In genomic region chr19:48969276-48970138, GRCh38 we compare ENCODE assay signal across 13 cellular contexts. TPM values are rescaled to one million over a fixed set of nuclear protein-coding genes. Genes with fewer than 3 reads are reported as not detected.
A peak's percentile ranks its signal among the peaks of the same experiment; 100 is the strongest.
DNase-seq lines count a peak whose midpoint lies in the region; ATAC-seq and TF ChIP-seq lines count a peak whose summit lies in the region.
"Had no signal": no experiment of that assay in that cellular context is flagged by ENCODE, and none has a peak within 500 bp of the region (broad histone marks: within the 10 kb centered on the region; RNA-seq: fewer than 3 reads in every experiment).

No MANE protein-coding gene starts in this region.

- no peaks in the 10 kb centered on the region for H3K9me2 ChIP-seq in GM23248 (ENCODE audit: insufficient read depth)

- H4K20me1 ChIP-seq in BLaER1 (peaks cover 34% of the 10 kb centered on the region), GM23248 (ENCODE audit: insufficient read depth) (peaks cover 12% of the 10 kb centered on the region; the same call in 1 of the 2 replicates)

- H3K79me2 ChIP-seq in GM23248 (ENCODE audit: insufficient read depth): peaks cover 22% of the 10 kb centered on the region

- H3K9ac ChIP-seq in BLaER1 (no peak overlapping the region), GM23248 (no peak overlapping the region)

- H3K4me3 ChIP-seq in BLaER1 (no peak overlapping the region), GM23248 (no peak overlapping the region), SJCRH30 (no peak overlapping the region), mucosa of descending colon (no peak overlapping the region), tibial artery (no peak overlapping the region)
- no peak overlapping the region for H3K4me3 ChIP-seq in effector memory CD4-positive, alpha-beta T cell (ENCODE audit: insufficient read depth, low read depth, low read length, poor library complexity, severe bottlenecking)
- H3K4me3 ChIP-seq: left lung had no signal

- WGBS in GM23248 (ENCODE audit: low coverage in 1 of 2, low lambda C conversion rate in 2 of 2, missing lambda C conversion rate in 2 of 2), 2 experiments: 94 to 95% methylated on average over 36 to 45 of the region's 45 CpGs

- H3K36me3 ChIP-seq in BLaER1 (peaks cover 78% of the 10 kb centered on the region), GM23248 (ENCODE audit: low read depth) (peaks cover 49% of the 10 kb centered on the region), SJCRH30 (peaks cover 58% of the 10 kb centered on the region), mucosa of descending colon (ENCODE audit: low read depth) (peaks cover 7% of the 10 kb centered on the region), tibial artery (peaks cover 60 to 78% (median 61%) of the 10 kb centered on the region in 3 donors)
- H3K36me3 ChIP-seq in effector memory CD4-positive, alpha-beta T cell (ENCODE audit: control insufficient read depth, insufficient read depth, low read length): peaks cover 54% of the 10 kb centered on the region

- H3K27ac ChIP-seq in BLaER1: no peak overlapping the region
- no peak overlapping the region for H3K27ac ChIP-seq in GM23248
- no peak overlapping the region for H3K27ac ChIP-seq in SJCRH30
- no peak overlapping the region for H3K27ac ChIP-seq in effector memory CD4-positive, alpha-beta T cell (ENCODE audit: insufficient read depth, low read length, poor library complexity, severe bottlenecking)
- peak overlapping the region in 1 of 2 donors; percentile 88 for H3K27ac ChIP-seq in tibial artery

- H3K27me3 ChIP-seq in BLaER1 (no peaks in the 10 kb centered on the region), GM23248 (replicated peaks; ENCODE audit: insufficient read depth) (no peaks in the 10 kb centered on the region), SJCRH30 (no peaks in the 10 kb centered on the region), tibial artery (no peaks in the 10 kb centered on the region)
- no peaks in the 10 kb centered on the region for H3K27me3 ChIP-seq in effector memory CD4-positive, alpha-beta T cell (replicated peaks; ENCODE audit: control insufficient read depth, insufficient read depth, low read length, poor library complexity, severe bottlenecking)
- H3K27me3 ChIP-seq: left lung had no signal

- H3K9me3 ChIP-seq in BLaER1 (no peaks in the 10 kb centered on the region), GM23248 (ENCODE audit: low read depth) (no peaks in the 10 kb centered on the region), SJCRH30 (replicated peaks) (no peaks in the 10 kb centered on the region), mucosa of descending colon (no peaks in the 10 kb centered on the region), tibial artery (no peaks in the 10 kb centered on the region)
- no peaks in the 10 kb centered on the region for H3K9me3 ChIP-seq in effector memory CD4-positive, alpha-beta T cell (ENCODE audit: control insufficient read depth, low read length)
- H3K9me3 ChIP-seq: left lung had no signal

- intact Hi-C loops in mucosa of descending colon (cut with DNase I, micrococcal nuclease) (loop anchor here in 1 of 2 donors (10.0 kb wide), 2 partner anchors 95 to 175 kb away; partner anchors contain the start of gene PPP1R15A), tibial artery (cut with DNase I; ENCODE audit: low total_unique reads) (loop anchor here (5.0 to 10.0 kb wide), 2 partner anchors 95 to 172 kb away; partner anchors contain the start of gene PPP1R15A)

- no peak overlapping the region for H2AFZ ChIP-seq in GM23248

- no peak for ATAC-seq in mucosa of descending colon
- ATAC-seq: left lung had no signal

- TF ChIP-seq CTCF in mucosa of descending colon (IDR thresholded peaks at IDR 0.05): no peak
- TF ChIP-seq CTCF in tibial artery (IDR thresholded peaks at IDR 0.05): no peak

- H3K4me2 ChIP-seq in BLaER1 (peak overlapping the region; percentile 49), GM23248 (ENCODE audit: unreplicated experiment) (no peak overlapping the region)

- H3K4me1 ChIP-seq in BLaER1 (peaks cover 47% of the 10 kb centered on the region), GM23248 (ENCODE audit: insufficient read depth) (peaks cover 10% of the 10 kb centered on the region), SJCRH30 (peaks cover 2% of the 10 kb centered on the region), mucosa of descending colon (ENCODE audit: low read depth) (peaks cover 17% of the 10 kb centered on the region), tibial artery (peaks cover 0 to 41% (median 31%) of the 10 kb centered on the region in 4 donors)
- peaks cover 18% of the 10 kb centered on the region for H3K4me1 ChIP-seq in effector memory CD4-positive, alpha-beta T cell (ENCODE audit: control insufficient read depth, insufficient read depth, low read length, poor library complexity, severe bottlenecking)

- in situ Hi-C loops in GM23248 (cut with MboI): loop anchor here (10.0 kb wide), 1 partner anchor 175 kb away; no protein-coding TSS in a partner anchor

- H3F3A ChIP-seq in GM23248 (ENCODE audit: insufficient read depth): peaks cover 58% of the 10 kb centered on the region

- DNase-seq in GM23248 (peak; percentile 43), SJCRH30 (peak; percentile 38 to 55), iPS-NIHi11 (ENCODE audit: low spot score) (peak; percentile 65), KG1 (lab: John Stamatoyannopoulos, UW) (no peak), mucosa of descending colon (no peak), tibial artery (no peak)
- DNase-seq in effector memory CD4-positive, alpha-beta T cell: no peak
- DNase-seq: activated CD4-positive, alpha-beta memory T cell treated with anti-CD3 and anti-CD28 coated beads for 36 hours; NCI-H1694 treated with DMSO at 0.1 percent for 48 hours; SHP77 treated with DMSO at 0.1 percent for 48 hours had no signal

RNA-seq across cellular contexts. Expression of gene FTL, which starts 4.4 kb away (rescaled TPM):
- 2,276 and 2,848 TPM in 2 replicates for total RNA-seq in GM23248 (2014; rRNA removed; shearing (Covaris generic))
- 8,171 and 8,242 TPM in 2 replicates for polyA plus RNA-seq in GM23248 (2016; fragmentation: Nextera tagmentation; extraction: Ambion mirVana)
- total RNA-seq in SJCRH30 (2014; rRNA removed; shearing (Covaris generic)): 1,133 and 1,259 TPM in 2 replicates
- total RNA-seq in mucosa of descending colon: 1,000 to 10,000 TPM; 1,659 to 1,792 (median 1,691) TPM

RNA-seq across cellular contexts. Expression of gene BAX, which starts 14.8 kb away (rescaled TPM):
- total RNA-seq in GM23248 (2014; rRNA removed; shearing (Covaris generic)): 106 and 119 TPM in 2 replicates
- 92.7 and 97.3 TPM in 2 replicates for polyA plus RNA-seq in GM23248 (2016; fragmentation: Nextera tagmentation; extraction: Ambion mirVana)
- total RNA-seq in SJCRH30 (2014; rRNA removed; shearing (Covaris generic)): 49.1 and 56.9 TPM in 2 replicates
- total RNA-seq in mucosa of descending colon: 100 to 1,000 TPM in 2 of 3 donors, 10 to 100 TPM in 1; 90.2 to 128 (median 125) TPM

RNA-seq across cellular contexts. Expression of gene GYS1, which starts 23.6 kb away (rescaled TPM):
- total RNA-seq in GM23248 (2014; rRNA removed; shearing (Covaris generic)): 78.4 and 80.1 TPM in 2 replicates
- 85.6 and 92.6 TPM in 2 replicates for polyA plus RNA-seq in GM23248 (2016; fragmentation: Nextera tagmentation; extraction: Ambion mirVana)
- total RNA-seq in SJCRH30 (2014; rRNA removed; shearing (Covaris generic)): 38.9 and 42.8 TPM in 2 replicates
- 10 to 100 TPM; 40.1 to 49.3 (median 40.2) TPM for total RNA-seq in mucosa of descending colon

RNA-seq across cellular contexts. Expression of gene RUVBL2, which starts 24.2 kb away (rescaled TPM):
- 177 TPM in 2 replicates for total RNA-seq in GM23248 (2014; rRNA removed; shearing (Covaris generic))
- 129 and 130 TPM in 2 replicates for polyA plus RNA-seq in GM23248 (2016; fragmentation: Nextera tagmentation; extraction: Ambion mirVana)
- 139 and 152 TPM in 2 replicates for total RNA-seq in SJCRH30 (2014; rRNA removed; shearing (Covaris generic))
- total RNA-seq in mucosa of descending colon: 10 to 100 TPM; 47.4 to 68.8 (median 57.3) TPM

RNA-seq across cellular contexts. Expression of gene DHDH, which starts 36.0 kb away (rescaled TPM):
- not detected in 2 replicates for total RNA-seq in GM23248 (2014; rRNA removed; shearing (Covaris generic))
- not detected in 2 replicates for polyA plus RNA-seq in GM23248 (2016; fragmentation: Nextera tagmentation; extraction: Ambion mirVana)
- not detected in 2 replicates for total RNA-seq in SJCRH30 (2014; rRNA removed; shearing (Covaris generic))
- under 1 TPM in 1 of 3 donors, not detected in 2; 0.52 TPM for total RNA-seq in mucosa of descending colon
- total RNA-seq: posterior vena cava had no signal

Comparison
In these comparisons a context has a peak if more than half of its experiments do, and no peak if none do; other contexts are left out.
1. DNase-seq: peak in GM23248 (single experiment), SJCRH30 (2 of 2) and iPS-NIHi11 (single experiment); none in KG1 (single experiment), effector memory CD4-positive, alpha-beta T cell (0 of 3), mucosa of descending colon (0 of 3) and tibial artery (0 of 2).